Comparison of ENCODE assay signal across 21 cellular contexts in the genomic region with DNA sequence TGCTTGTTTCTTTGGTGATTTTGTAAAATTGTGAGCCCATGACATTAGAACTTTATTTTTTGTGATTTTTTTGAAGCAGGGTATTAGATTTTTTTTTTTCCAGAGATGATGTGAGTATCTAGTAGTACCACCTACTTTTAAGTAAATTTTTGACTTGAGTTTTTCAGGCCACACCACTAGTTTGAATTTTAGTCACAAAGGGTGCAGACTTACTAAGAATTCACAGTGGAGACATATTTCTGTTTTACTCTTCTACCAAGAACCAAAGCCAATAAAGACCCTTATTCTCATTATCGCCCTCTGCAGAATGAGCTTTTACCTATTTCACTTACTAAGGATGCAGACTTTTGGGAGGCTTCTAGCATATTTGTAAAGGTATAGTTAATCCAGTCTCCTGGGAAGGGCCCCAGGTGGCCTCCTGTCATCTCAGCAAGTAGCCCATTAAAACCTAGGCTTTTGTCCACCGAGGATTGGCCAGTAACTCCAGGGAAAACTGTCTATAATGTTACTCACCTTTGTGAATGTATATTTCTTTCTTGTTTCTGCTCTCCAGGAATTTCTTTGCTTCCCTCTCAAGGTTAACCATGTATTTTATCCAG. TPM values are rescaled to one million over a fixed set of nuclear protein-coding genes. Genes with fewer than 3 reads are reported as not detected.
DNase-seq lines count a peak whose midpoint lies in the region; ATAC-seq and TF ChIP-seq lines count a peak whose summit lies in the region.
"Had no signal": no experiment of that assay in that cellular context is flagged by ENCODE, and none has a peak within 500 bp of the region (broad histone marks: within the 10 kb centered on the region; RNA-seq: fewer than 3 reads in every experiment).

No MANE protein-coding gene starts in this region.

- no peak for TF ChIP-seq CTCF in natural killer cell (IDR thresholded peaks at IDR 0.05)

- no peak overlapping the region for H3K4me3 ChIP-seq in MG63
- H3K4me3 ChIP-seq: BLaER1 treated with 17β-estradiol and CSF1 and Interleukin-3, amounts not matched to agents 10 nM and 100 nM; Peyer's patch had no signal

- H3K36me3 Mint-ChIP-seq in activated T-cell treated with anti-CD3 and anti-CD28 coated beads, Interleukin-2, amount 50 U/mL, for 72 hours (ENCODE audit: insufficient read depth in 2 of 2): peaks cover 3 to 11% of the 10 kb centered on the region in 2 donors
- H3K36me3 Mint-ChIP-seq in activated T-helper 17 cell treated with anti-CD3 and anti-CD28 coated beads, Interleukin-2, amount 50 U/mL, for 72 hours (ENCODE audit: low read depth): peaks cover 8% of the 10 kb centered on the region
- H3K36me3 Mint-ChIP-seq in natural killer cell: no peaks in the 10 kb centered on the region

- H3K9me3 ChIP-seq in MG63: peaks cover 20% of the 10 kb centered on the region
- H3K9me3 ChIP-seq: Peyer's patch had no signal

- peaks cover 5% of the 10 kb centered on the region for H3K36me3 ChIP-seq in MG63
- H3K36me3 ChIP-seq: Peyer's patch had no signal

- H3K4me1 Mint-ChIP-seq in activated T-cell treated with anti-CD3 and anti-CD28 coated beads, Interleukin-2, amount 50 U/mL, for 72 hours (ENCODE audit: low read depth): peaks cover 51% of the 10 kb centered on the region
- peaks cover 29% of the 10 kb centered on the region for H3K4me1 Mint-ChIP-seq in activated T-helper 17 cell treated with anti-CD3 and anti-CD28 coated beads, Interleukin-2, amount 50 U/mL, for 72 hours
- peaks cover 51 to 52% of the 10 kb centered on the region in 2 donors for H3K4me1 Mint-ChIP-seq in natural killer cell

- DNase-seq in activated T-cell treated with anti-CD3 and anti-CD28 coated beads, Interleukin-2, amount 50 U/mL, for 72 hours: no peak
- DNase-seq in activated T-cell treated with anti-CD3 and anti-CD28 coated beads for 4 hours (no peak), natural killer cell (no peak), MG63 (no peak), SKM-1 treated with dmso at 0.1 percent for 144 hours (lab: John Stamatoyannopoulos, UW; ENCODE audit: unreplicated experiment) (no peak)
- no peak for DNase-seq in stimulated activated CD4-positive, alpha-beta T cell treated with anti-CD3 and anti-CD28 coated beads, Interleukin-12 subunit alpha, Interleukin-12 subunit beta, amount 100 ng/mL, for 4 hours
- DNase-seq: CD8-positive, alpha-beta T cell; DMS53; H9; IMR-90; Kasumi-1; MM.1S; NCI-H1105; NCI-H2081; NCI-H2171 treated with DMSO at 0.1 percent for 48 hours; NCI-H446; NCI-H526 treated with DMSO at 0.1 percent for 48 hours; Peyer's patch had no signal

- peak overlapping the region in 1 of 2 donors; percentile 63 for H3K4me3 Mint-ChIP-seq in activated T-cell treated with anti-CD3 and anti-CD28 coated beads, Interleukin-2, amount 50 U/mL, for 72 hours
- H3K4me3 Mint-ChIP-seq in activated T-helper 17 cell treated with anti-CD3 and anti-CD28 coated beads, Interleukin-2, amount 50 U/mL, for 72 hours: peak overlapping the region; percentile 22
- no peak overlapping the region for H3K4me3 Mint-ChIP-seq in natural killer cell
- H3K4me3 Mint-ChIP-seq: CD8-positive, alpha-beta T cell; H9 had no signal

- H3K27ac Mint-ChIP-seq in activated T-cell treated with anti-CD3 and anti-CD28 coated beads, Interleukin-2, amount 50 U/mL, for 72 hours: peak overlapping the region; percentile 83
- H3K27ac Mint-ChIP-seq in activated T-helper 17 cell treated with anti-CD3 and anti-CD28 coated beads, Interleukin-2, amount 50 U/mL, for 72 hours: peak overlapping the region; percentile 29
- H3K27ac Mint-ChIP-seq in natural killer cell: peak overlapping the region; percentile 86 to 90
- H3K27ac Mint-ChIP-seq: CD8-positive, alpha-beta T cell had no signal

- no peaks in the 10 kb centered on the region for H3K27me3 ChIP-seq in MG63
- H3K27me3 ChIP-seq: BLaER1 treated with 17β-estradiol and CSF1 and Interleukin-3, amounts not matched to agents 10 nM and 100 nM; Peyer's patch had no signal

- ATAC-seq in activated T-cell treated with anti-CD3 and anti-CD28 coated beads, Interleukin-2, amount 50 U/mL, for 72 hours (replicated peaks in 1 of 2): peak; percentile 51 to 62
- peak; percentile 14 for ATAC-seq in activated T-helper 17 cell treated with anti-CD3 and anti-CD28 coated beads, Interleukin-2, amount 50 U/mL, for 72 hours (replicated peaks)
- ATAC-seq in natural killer cell: no peak
- no peak for ATAC-seq in HG03378 (IDR thresholded peaks at IDR 0.05; ENCODE audit: unreplicated experiment)

- intact Hi-C loops in natural killer cell (cut with micrococcal nuclease): no loop called here

- no peaks in the 10 kb centered on the region for H3K27me3 Mint-ChIP-seq in activated T-cell treated with anti-CD3 and anti-CD28 coated beads, Interleukin-2, amount 50 U/mL, for 72 hours (ENCODE audit: low read depth)
- no peaks in the 10 kb centered on the region for H3K27me3 Mint-ChIP-seq in activated T-helper 17 cell treated with anti-CD3 and anti-CD28 coated beads, Interleukin-2, amount 50 U/mL, for 72 hours
- no peaks in the 10 kb centered on the region for H3K27me3 Mint-ChIP-seq in natural killer cell (ENCODE audit: low read depth in 2 of 2)

- peaks cover 4 to 6% of the 10 kb centered on the region in 2 donors for H3K9me3 Mint-ChIP-seq in activated T-cell treated with anti-CD3 and anti-CD28 coated beads, Interleukin-2, amount 50 U/mL, for 72 hours
- H3K9me3 Mint-ChIP-seq in activated T-helper 17 cell treated with anti-CD3 and anti-CD28 coated beads, Interleukin-2, amount 50 U/mL, for 72 hours: no peaks in the 10 kb centered on the region
- H3K9me3 Mint-ChIP-seq in natural killer cell: peaks cover 2% of the 10 kb centered on the region in 2 donors

RNA-seq across cellular contexts. Expression of a gene that starts 30.6 kb away (rescaled TPM):
- total RNA-seq in activated T-cell treated with anti-CD3 and anti-CD28 coated beads, Interleukin-2, amount 50 U/mL, for 72 hours: 10 to 100 TPM in 1 of 2 donors, 1 to 10 TPM in 1; 10.0 to 11.7 TPM
- 10 to 100 TPM in 1 of 2 donors, 1 to 10 TPM in 1; 8.2 to 11.6 TPM for total RNA-seq in activated T-helper 17 cell treated with anti-CD3 and anti-CD28 coated beads, Interleukin-2, amount 50 U/mL, for 72 hours
- 10 to 100 TPM; 18.3 to 35.6 (median 20.8) TPM for total RNA-seq in natural killer cell
- 8.5 and 19.2 TPM in 2 replicates for total RNA-seq in MG63 (2014; rRNA removed; shearing (Covaris generic); ENCODE audit: low replicate concordance)

Comparison
In these comparisons a context has a peak if more than half of its experiments do, and no peak if none do; other contexts are left out.
1. ATAC-seq: peak in activated T-cell treated with anti-CD3 and anti-CD28 coated beads, Interleukin-2, amount 50 U/mL, for 72 hours (2 of 2) and activated T-helper 17 cell treated with anti-CD3 and anti-CD28 coated beads, Interleukin-2, amount 50 U/mL, for 72 hours (single experiment); none in natural killer cell (0 of 3) and HG03378 (single experiment).
2. H3K27ac Mint-ChIP-seq: peak in every context shown above with its lines; median percentile 88 in natural killer cell; 83 in activated T-cell treated with anti-CD3 and anti-CD28 coated beads, Interleukin-2, amount 50 U/mL, for 72 hours; 29 in activated T-helper 17 cell treated with anti-CD3 and anti-CD28 coated beads, Interleukin-2, amount 50 U/mL, for 72 hours.